ENCODE assay signal across 10 cellular contexts in genomic region chr13:31012285-31013024, GRCh38.
DNase-seq lines count a peak whose midpoint lies in the region; ATAC-seq and TF ChIP-seq lines count a peak whose summit lies in the region.
"Had no signal": no experiment of that assay in that cellular context is flagged by ENCODE, and none has a peak within 500 bp of the region (broad histone marks: within the 10 kb centered on the region; RNA-seq: fewer than 3 reads in every experiment).

No MANE protein-coding gene starts in this region.

- peaks cover 7% of the 10 kb centered on the region for H3K4me1 ChIP-seq in OCI-LY7 (ENCODE audit: insufficient read depth, low read length, poor library complexity, severe bottlenecking)
- H3K4me1 ChIP-seq in ascending aorta, result peaks cover 0 to under 1% of the 10 kb centered on the region in 2 donors
- no peaks in the 10 kb centered on the region for H3K4me1 ChIP-seq in CD8-positive, alpha-beta T cell (ENCODE audit: insufficient read depth, low read length)

- H3K4me3 ChIP-seq in AG04450 (ENCODE audit: low read depth, low read length) (no peak overlapping the region), OCI-LY7 (ENCODE audit: low read depth, low read length, poor library complexity, severe bottlenecking) (no peak overlapping the region), foreskin fibroblast (ENCODE audit: low read depth in 1 of 2, low read length in 2 of 2) (no peak overlapping the region), ascending aorta (no peak overlapping the region), dorsolateral prefrontal cortex (no peak overlapping the region)
- H3K4me3 ChIP-seq in CD8-positive, alpha-beta T cell (ENCODE audit: low read depth, low read length), result no peak overlapping the region

- no peaks in the 10 kb centered on the region for H3K9me3 ChIP-seq in AG04450 (ENCODE audit: control insufficient read depth, insufficient read depth, low read length)
- H3K9me3 ChIP-seq in OCI-LY7 (ENCODE audit: low read length), result no peaks in the 10 kb centered on the region
- no peaks in the 10 kb centered on the region for H3K9me3 ChIP-seq in ascending aorta
- no peaks in the 10 kb centered on the region for H3K9me3 ChIP-seq in CD8-positive, alpha-beta T cell (ENCODE audit: low read length)

- BruUV-seq in OCI-LY7 (replicated peaks; lab: Mats Ljungman, UMichigan), result no TSS peak

- H3K36me3 ChIP-seq in OCI-LY7 (ENCODE audit: insufficient read depth, low read length) (no peaks in the 10 kb centered on the region), ascending aorta (no peaks in the 10 kb centered on the region)
- H3K36me3 ChIP-seq in CD8-positive, alpha-beta T cell (ENCODE audit: insufficient read depth, low read length), result no peaks in the 10 kb centered on the region

- intact Hi-C loops in OCI-LY7 (cut with micrococcal nuclease; ENCODE audit: unreplicated experiment), result no loop called here
- intact Hi-C loops in ascending aorta (cut with DNase I), result no loop called here
- intact Hi-C loops in dorsolateral prefrontal cortex (cut with DNase I), result no loop called here
- intact Hi-C loops in CD8-positive, alpha-beta T cell (cut with DNase I, micrococcal nuclease), result no loop called here

- H3K27ac ChIP-seq in AG04450 (ENCODE audit: low read depth, low read length) (no peak overlapping the region), OCI-LY7 (ENCODE audit: low read depth, low read length, poor library complexity, severe bottlenecking) (no peak overlapping the region), ascending aorta (no peak overlapping the region), dorsolateral prefrontal cortex (no peak overlapping the region)
- H3K27ac ChIP-seq in CD8-positive, alpha-beta T cell (ENCODE audit: low read depth, low read length), result no peak overlapping the region

- H2AFZ ChIP-seq in OCI-LY7 (ENCODE audit: low read length), result no peak overlapping the region

- H4K20me1 ChIP-seq in OCI-LY7 (ENCODE audit: insufficient read depth, low read length), result no peaks in the 10 kb centered on the region

- H3K27ac Mint-ChIP-seq in CD8-positive, alpha-beta T cell, result no peak overlapping the region
- H3K27ac Mint-ChIP-seq: naive thymus-derived CD4-positive, alpha-beta T cell had no signal

- POLR2A ChIA-PET in AG04450 (lab: Yijun Ruan, JAX), result no interaction called here
- POLR2A ChIA-PET in OCI-LY7 (lab: Charles Lee), result interaction anchor here (0.7 to 1.9 kb wide), 3 partner anchors 10 to 26 kb away, joined by 3 to 4 read pairs (median 3); no protein-coding TSS in a partner anchor
- POLR2A ChIA-PET in CD8-positive, alpha-beta T cell (lab: Charles Lee), result no interaction called here

- no peak overlapping the region for H3K4me2 ChIP-seq in OCI-LY7 (ENCODE audit: low read length)

- CTCF ChIA-PET in AG04450 (lab: Charles Lee) (interaction anchor here (0.6 to 1.0 kb wide), 2 partner anchors 208 to 880 kb away, joined by 3 read pairs; no protein-coding TSS in a partner anchor), OCI-LY7 (lab: Charles Lee; ENCODE audit: unreplicated experiment) (no interaction called here)
- CTCF ChIA-PET in CD8-positive, alpha-beta T cell (lab: Charles Lee), result no interaction called here

- no peak for DNase-seq in AG04450 (ENCODE audit: low read depth, low spot score)
- no peak for DNase-seq in OCI-LY7 (ENCODE audit: low spot score)
- peak; percentile 23 to 62 for DNase-seq in foreskin fibroblast
- DNase-seq in ascending aorta (ENCODE audit: low spot score in 2 of 2), result no peak
- no peak for DNase-seq in dorsolateral prefrontal cortex
- DNase-seq in NCI-H146 (lab: John Stamatoyannopoulos, UW), result no peak
- DNase-seq in CD8-positive, alpha-beta T cell, result no peak
- DNase-seq: naive thymus-derived CD4-positive, alpha-beta T cell; NCI-H345 had no signal

- H3K9me3 Mint-ChIP-seq in CD8-positive, alpha-beta T cell, result no peaks in the 10 kb centered on the region
- H3K9me3 Mint-ChIP-seq: naive thymus-derived CD4-positive, alpha-beta T cell had no signal

- H3K36me3 Mint-ChIP-seq in CD8-positive, alpha-beta T cell, result no peaks in the 10 kb centered on the region

- ATAC-seq in GM19438 (IDR thresholded peaks at IDR 0.05; ENCODE audit: low read depth, unreplicated experiment), result peak; percentile 63
- no peak for ATAC-seq in CD8-positive, alpha-beta T cell
- ATAC-seq: naive thymus-derived CD4-positive, alpha-beta T cell had no signal

- peaks cover 7% of the 10 kb centered on the region for H3K27me3 ChIP-seq in AG04450 (ENCODE audit: control insufficient read depth, insufficient read depth, low read length)
- H3K27me3 ChIP-seq in ascending aorta, result no peaks in the 10 kb centered on the region
- no peaks in the 10 kb centered on the region for H3K27me3 ChIP-seq in dorsolateral prefrontal cortex
- H3K27me3 ChIP-seq in CD8-positive, alpha-beta T cell (ENCODE audit: insufficient read depth, low read length), result peaks cover 2% of the 10 kb centered on the region

- no peak overlapping the region for H3K4me3 Mint-ChIP-seq in CD8-positive, alpha-beta T cell
- H3K4me3 Mint-ChIP-seq: naive thymus-derived CD4-positive, alpha-beta T cell had no signal

- peaks cover 12% of the 10 kb centered on the region for H3K27me3 Mint-ChIP-seq in CD8-positive, alpha-beta T cell (ENCODE audit: low read depth)

- H3K4me1 Mint-ChIP-seq in CD8-positive, alpha-beta T cell (ENCODE audit: low read depth), result no peaks in the 10 kb centered on the region
- H3K4me1 Mint-ChIP-seq: naive thymus-derived CD4-positive, alpha-beta T cell had no signal

- TF ChIP-seq CTCF in AG04450 (IDR thresholded peaks at IDR 0.05; ENCODE audit: low read depth, low read length), result peak; percentile 64
- TF ChIP-seq CTCF in OCI-LY7 (conservative IDR thresholded peaks at IDR 0.05; ENCODE audit: low read length), result peak; percentile 56
- peak; percentile 55 for TF ChIP-seq CTCF in foreskin fibroblast (IDR thresholded peaks at IDR 0.05; ENCODE audit: low read depth, low read length)
- TF ChIP-seq CTCF in ascending aorta (IDR thresholded peaks at IDR 0.05), result peak in 1 of 3 experiments; percentile 29
- peak in 17 of 56 donors; percentile 7 to 33 (median 21) for TF ChIP-seq CTCF in dorsolateral prefrontal cortex (IDR thresholded peaks at IDR 0.05 in 54 of 56, conservative IDR thresholded peaks at IDR 0.05 in 2 of 56; ENCODE audit: low read depth in 1 of 56, partially characterized antibody in 56 of 56)
- no peak for TF ChIP-seq CTCF in CD8-positive, alpha-beta T cell (IDR thresholded peaks at IDR 0.05)

- H3K9me2 ChIP-seq in OCI-LY7 (ENCODE audit: insufficient read depth, low read length), result no peaks in the 10 kb centered on the region

- H3K79me2 ChIP-seq in OCI-LY7 (ENCODE audit: insufficient read depth, low read depth, low read length), result no peaks in the 10 kb centered on the region

Comparison
In these comparisons a context has a peak if more than half of its experiments do, and no peak if none do; other contexts are left out.
1. DNase-seq: peak in foreskin fibroblast (2 of 2); none in AG04450 (single experiment), OCI-LY7 (single experiment), ascending aorta (0 of 2), dorsolateral prefrontal cortex (0 of 10), NCI-H146 (single experiment) and CD8-positive, alpha-beta T cell (0 of 7).